16 cellular contexts compared by ENCODE assay signal in the genomic region with DNA sequence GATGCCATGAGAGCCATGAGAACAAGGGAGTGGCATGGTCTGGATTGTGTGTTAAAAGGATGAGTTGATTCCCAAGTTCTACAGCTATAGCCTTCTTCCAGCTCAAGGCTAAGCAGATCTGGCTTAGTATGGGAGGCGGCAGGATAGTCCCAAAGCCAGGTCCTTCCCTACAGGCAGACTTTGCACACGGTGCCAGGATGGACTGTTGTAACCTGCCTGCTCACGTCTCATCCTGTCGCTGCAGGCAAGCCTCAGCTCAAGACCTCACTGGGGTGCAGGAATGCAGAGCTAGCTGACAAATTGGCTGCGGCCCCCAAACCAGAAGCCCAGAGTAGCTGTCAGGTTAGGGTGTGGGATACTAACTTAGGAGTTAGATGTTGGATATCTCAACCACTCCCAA. TPM values are rescaled to one million over a fixed set of nuclear protein-coding genes. Genes with fewer than 3 reads are reported as not detected.
DNase-seq lines count a peak whose midpoint lies in the region; ATAC-seq, FAIRE-seq and TF ChIP-seq lines count a peak whose summit lies in the region.
"Had no signal": no experiment of that assay in that cellular context is flagged by ENCODE, and none has a peak within 500 bp of the region (broad histone marks: within the 10 kb centered on the region; RNA-seq: fewer than 3 reads in every experiment).

No MANE protein-coding gene starts in this region.

- no peak for ATAC-seq in T-helper 17 cell
- ATAC-seq: A549; CD8-positive, alpha-beta T cell had no signal

- no peaks in the 10 kb centered on the region for H3K79me2 ChIP-seq in keratinocyte (ENCODE audit: control insufficient read depth, insufficient read depth, low read length)

- peaks cover 4% of the 10 kb centered on the region for H3K36me3 Mint-ChIP-seq in T-helper 17 cell (ENCODE audit: low read depth)
- H3K36me3 Mint-ChIP-seq: CD14-positive monocyte; CD8-positive, alpha-beta T cell had no signal

- dilution Hi-C loops in keratinocyte (cut with MboI; ENCODE audit: extremely low pct_ligation_motif_present, low sequenced_read_pairs): no loop called here

- no peaks in the 10 kb centered on the region for H3K9me1 ChIP-seq in keratinocyte (ENCODE audit: control insufficient read depth, extremely low read depth, insufficient read depth, low read length)

- H3K4me3 ChIP-seq in epithelial cell of esophagus (ENCODE audit: low read length) (no peak overlapping the region), keratinocyte (ENCODE audit: control insufficient read depth in 2 of 3, extremely low read depth in 1 of 3, insufficient read depth in 2 of 3, low read depth in 1 of 3, low read length in 3 of 3) (no peak overlapping the region)
- H3K4me3 ChIP-seq: A549 had no signal

- H2AFZ ChIP-seq in keratinocyte (ENCODE audit: control insufficient read depth, low read length): peak overlapping the region; percentile 27

- H3K27ac Mint-ChIP-seq in T-helper 17 cell: no peak overlapping the region
- H3K27ac Mint-ChIP-seq: CD14-positive monocyte; CD8-positive, alpha-beta T cell had no signal

- no peaks in the 10 kb centered on the region for H4K20me1 ChIP-seq in keratinocyte (ENCODE audit: control insufficient read depth, extremely low read depth, insufficient read depth, low read length)

- no peak for DNase-seq in T-helper 17 cell
- DNase-seq in epithelial cell of esophagus (ENCODE audit: low read depth): peak; percentile 92
- peak; percentile 91 for DNase-seq in keratinocyte (ENCODE audit: low read depth, low spot score)
- DNase-seq in NCI-H146 (lab: John Stamatoyannopoulos, UW): no peak
- no peak for DNase-seq in amygdala (lab: John Stamatoyannopoulos, UW)
- DNase-seq in SIG-M5 (lab: John Stamatoyannopoulos, UW): no peak
- DNase-seq: CD8-positive, alpha-beta T cell; COR-L47; DND-41; GDM1; GOT3; H9 had no signal

- H3K27me3 ChIP-seq in keratinocyte (ENCODE audit: control insufficient read depth, extremely low read depth, insufficient read depth, low read length): no peaks in the 10 kb centered on the region

- peaks cover 55% of the 10 kb centered on the region for H3K27me3 Mint-ChIP-seq in T-helper 17 cell

- peak overlapping the region; percentile 48 for H3K4me2 ChIP-seq in keratinocyte (ENCODE audit: control insufficient read depth, extremely low read depth, insufficient read depth, low read depth, low read length)
- H3K4me2 ChIP-seq: A549 had no signal

- H3K36me3 ChIP-seq in keratinocyte (ENCODE audit: control insufficient read depth in 2 of 2, extremely low read depth in 1 of 2, insufficient read depth in 2 of 2, low read length in 2 of 2): no peaks in the 10 kb centered on the region

- H3K9me3 ChIP-seq in T-helper 17 cell (ENCODE audit: control insufficient read depth, low read length, poor library complexity, severe bottlenecking) (no peaks in the 10 kb centered on the region), keratinocyte (ENCODE audit: control insufficient read depth, low read depth, low read length) (no peaks in the 10 kb centered on the region)
- H3K9me3 ChIP-seq: A549 had no signal

- peak; percentile 97 for FAIRE-seq in keratinocyte (lab: Jason Lieb, UNC)
- FAIRE-seq: A549, D721Med, GM12892 had no signal

- H3K27ac ChIP-seq in keratinocyte (ENCODE audit: control insufficient read depth, insufficient read depth, low read length): no peak overlapping the region
- H3K27ac ChIP-seq: A549 had no signal

- no peak overlapping the region for H3K9ac ChIP-seq in keratinocyte (ENCODE audit: control insufficient read depth, extremely low read depth, insufficient read depth, low read length)

- TF ChIP-seq CTCF in epithelial cell of esophagus (IDR thresholded peaks at IDR 0.05; ENCODE audit: insufficient read depth, low read depth, low read length, missing control alignments): no peak
- no peak for TF ChIP-seq CTCF in keratinocyte (optimal IDR thresholded peaks at IDR 0.05 in 1 of 3, IDR thresholded peaks at IDR 0.05 in 1 of 3, conservative IDR thresholded peaks at IDR 0.05 in 1 of 3; ENCODE audit: extremely low read depth in 1 of 3, insufficient read depth in 2 of 3, low read length in 3 of 3)

- H3K4me1 ChIP-seq in keratinocyte (ENCODE audit: control insufficient read depth, extremely low read depth, insufficient read depth, low read length): peaks cover 30% of the 10 kb centered on the region
- H3K4me1 ChIP-seq: A549 had no signal

- H3K4me3 Mint-ChIP-seq in T-helper 17 cell: peak overlapping the region; percentile 45
- H3K4me3 Mint-ChIP-seq: CD14-positive monocyte; CD8-positive, alpha-beta T cell; H9 had no signal

- H3K4me1 Mint-ChIP-seq in T-helper 17 cell: no peaks in the 10 kb centered on the region
- H3K4me1 Mint-ChIP-seq: CD14-positive monocyte, H9 had no signal

RNA-seq across cellular contexts. Expression of a gene that starts 28.8 kb away (rescaled TPM):
- total RNA-seq in T-helper 17 cell: not detected
- polyA plus RNA-seq in keratinocyte: 0.15 to 3.2 TPM (median 1.1 TPM) in 3 replicates
- 0.06 TPM for polyA plus RNA-seq in keratinocyte (2011; ENCODE audit: low read depth)
- 0.10 TPM in 2 replicates for polyA plus RNA-seq in keratinocyte (2011; cell fraction: cytosol; rRNA removed)
- polyA plus RNA-seq in keratinocyte (2011; cell fraction: nucleus; rRNA removed): 0.56 and 1.3 TPM in 2 replicates
- 0.07 and 0.16 TPM in 2 replicates for polyA plus RNA-seq in keratinocyte (2012; ENCODE audit: low replicate concordance)
- 0.85 to 2.1 TPM (median 0.90 TPM) in 3 replicates for polyA minus RNA-seq in keratinocyte
- not detected for polyA minus RNA-seq in keratinocyte (2011; cell fraction: cytosol; rRNA and poly(A)+ RNA removed)
- polyA minus RNA-seq in keratinocyte (2011; cell fraction: nucleus; rRNA and poly(A)+ RNA removed): 0.53 and 1.8 TPM in 2 replicates
- total RNA-seq: CD8-positive, alpha-beta T cell had no signal
- polyA plus RNA-seq: CD14-positive monocyte had no signal

Comparison
In these comparisons a context has a peak if more than half of its experiments do, and no peak if none do; other contexts are left out.
1. DNase-seq: peak in epithelial cell of esophagus (single experiment) and keratinocyte (single experiment); none in T-helper 17 cell (0 of 3), NCI-H146 (single experiment), amygdala (0 of 56) and SIG-M5 (single experiment).